ENCODE assay signal across 18 cellular contexts in the genomic region with DNA sequence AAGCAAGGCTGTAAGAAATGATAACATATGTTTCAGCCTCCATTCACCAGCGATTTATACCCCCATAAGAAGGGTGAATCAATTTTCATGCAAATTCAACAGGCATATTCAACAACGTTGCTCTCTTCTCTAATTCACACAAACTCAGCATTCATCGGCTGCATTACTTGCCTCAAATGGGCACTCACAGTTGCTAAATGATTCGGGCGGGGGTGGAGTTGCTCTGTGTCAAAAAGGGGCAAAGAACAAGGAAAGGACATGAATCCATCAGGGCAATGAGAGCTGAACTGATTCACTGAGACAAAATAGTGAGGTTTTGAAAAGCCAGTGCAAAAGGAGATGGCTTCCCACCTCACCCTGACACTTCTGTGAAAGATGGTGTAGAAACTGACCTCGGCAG. TPM values are rescaled to one million over a fixed set of nuclear protein-coding genes. Genes with fewer than 3 reads are reported as not detected.
DNase-seq lines count a peak whose midpoint lies in the region; ATAC-seq, FAIRE-seq and TF ChIP-seq lines count a peak whose summit lies in the region.
"Had no signal": no experiment of that assay in that cellular context is flagged by ENCODE, and none has a peak within 500 bp of the region (broad histone marks: within the 10 kb centered on the region; RNA-seq: fewer than 3 reads in every experiment).

No MANE protein-coding gene starts in this region.

- H3K4me1 Mint-ChIP-seq in nephron (peaks cover 33% of the 10 kb centered on the region), Calu3 (ENCODE audit: low read depth, unreplicated experiment) (peaks cover 27% of the 10 kb centered on the region)
- no peaks in the 10 kb centered on the region for H3K4me1 Mint-ChIP-seq in CD4-positive, alpha-beta T cell (ENCODE audit: low read depth)
- H3K4me1 Mint-ChIP-seq in activated naive CD4-positive, alpha-beta T cell treated with anti-CD3 and anti-CD28 coated beads for 36 hours (ENCODE audit: low read depth): no peaks in the 10 kb centered on the region

- H3K4me1 ChIP-seq in HUES48 (ENCODE audit: control insufficient read depth, insufficient read depth, low read length) (peaks cover 13% of the 10 kb centered on the region), H1 (replicated peaks in 1 of 4; ENCODE audit: control insufficient read depth in 3 of 4, insufficient read depth in 4 of 4, low read length in 3 of 4) (peaks cover 4 to 11% (median 10%) of the 10 kb centered on the region in 4 experiments; a peak in 4 of 7 replicates), suprapubic skin (peaks cover 7% of the 10 kb centered on the region)

- no peaks in the 10 kb centered on the region for H3K79me1 ChIP-seq in H1 (ENCODE audit: low read depth, low read length)

- H3K36me3 Mint-ChIP-seq in nephron (ENCODE audit: low read depth) (peaks cover 62% of the 10 kb centered on the region), Calu3 (ENCODE audit: insufficient read depth, unreplicated experiment) (no peaks in the 10 kb centered on the region)
- no peaks in the 10 kb centered on the region for H3K36me3 Mint-ChIP-seq in CD4-positive, alpha-beta T cell (ENCODE audit: low read depth)
- H3K36me3 Mint-ChIP-seq in activated naive CD4-positive, alpha-beta T cell treated with anti-CD3 and anti-CD28 coated beads for 36 hours (ENCODE audit: low read depth): peaks cover 5% of the 10 kb centered on the region

- no peak overlapping the region for H2AK5ac ChIP-seq in H1 (ENCODE audit: low read depth, low read length)

- no peaks in the 10 kb centered on the region for H3K23me2 ChIP-seq in H1 (ENCODE audit: low read depth, low read length)

- peak overlapping the region; percentile 65 to 91 (median 74) for H3K27ac Mint-ChIP-seq in nephron
- no peak overlapping the region for H3K27ac Mint-ChIP-seq in CD4-positive, alpha-beta T cell
- no peak overlapping the region for H3K27ac Mint-ChIP-seq in Calu3 (ENCODE audit: unreplicated experiment)
- H3K27ac Mint-ChIP-seq in activated naive CD4-positive, alpha-beta T cell treated with anti-CD3 and anti-CD28 coated beads for 36 hours: no peak overlapping the region
- H3K27ac Mint-ChIP-seq: activated T-cell treated with anti-CD3 and anti-CD28 coated beads, Interleukin-2, amount 50 U/mL, for 72 hours had no signal

- H3K4me3 Mint-ChIP-seq in nephron (peak overlapping the region in 2 of 3 experiments; percentile 33 to 38), Calu3 (ENCODE audit: low read depth, unreplicated experiment) (no peak overlapping the region)
- no peak overlapping the region for H3K4me3 Mint-ChIP-seq in CD4-positive, alpha-beta T cell
- no peak overlapping the region for H3K4me3 Mint-ChIP-seq in activated naive CD4-positive, alpha-beta T cell treated with anti-CD3 and anti-CD28 coated beads for 36 hours
- H3K4me3 Mint-ChIP-seq: activated T-cell treated with anti-CD3 and anti-CD28 coated beads, Interleukin-2, amount 50 U/mL, for 72 hours had no signal

- H3K27me3 ChIP-seq in HUES48 (ENCODE audit: control insufficient read depth, insufficient read depth, low read length) (no peaks in the 10 kb centered on the region), H1 (replicated peaks in 1 of 4; ENCODE audit: control insufficient read depth in 3 of 4, extremely low read depth in 1 of 4, insufficient read depth in 3 of 4, low read length in 3 of 4) (no peaks in the 10 kb centered on the region), suprapubic skin (no peaks in the 10 kb centered on the region)
- peaks cover 6% of the 10 kb centered on the region for H3K27me3 ChIP-seq in CD4-positive, alpha-beta T cell (ENCODE audit: control insufficient read depth, insufficient read depth, low read length)

- H3K36me3 ChIP-seq in HUES48 (ENCODE audit: control insufficient read depth, insufficient read depth, low read length) (no peaks in the 10 kb centered on the region), H1 (ENCODE audit: control insufficient read depth in 2 of 4, insufficient read depth in 4 of 4, low read length in 3 of 4) (no peaks in the 10 kb centered on the region), suprapubic skin (no peaks in the 10 kb centered on the region)

- no peak overlapping the region for H3K23ac ChIP-seq in H1 (ENCODE audit: insufficient read length)

- H3K9ac ChIP-seq in HUES48 (ENCODE audit: low read depth, low read length) (no peak overlapping the region), H1 (replicated peaks in 1 of 4; ENCODE audit: extremely low read depth in 1 of 4, low read depth in 3 of 4, low read length in 3 of 4) (no peak overlapping the region)

- H3K4me2 ChIP-seq in H1 (ENCODE audit: insufficient read depth in 1 of 2, low read depth in 2 of 2, low read length in 2 of 2): peak overlapping the region; percentile 9 to 16; a peak in 1 of 4 replicates

- H4K91ac ChIP-seq in H1 (replicated peaks; ENCODE audit: insufficient read length, low read length): no peak overlapping the region

- TF ChIP-seq POLR2A in H1 (IDR thresholded peaks at IDR 0.05; ENCODE audit: control extremely low read depth in 1 of 2, low read depth in 2 of 2, low read length in 2 of 2) (no peak), suprapubic skin (IDR thresholded peaks at IDR 0.05) (no peak)

- H3K9me3 Mint-ChIP-seq in nephron: peaks cover 43% of the 10 kb centered on the region
- H3K9me3 Mint-ChIP-seq in CD4-positive, alpha-beta T cell: peaks cover 18% of the 10 kb centered on the region
- H3K9me3 Mint-ChIP-seq in Calu3 (ENCODE audit: low read depth, unreplicated experiment): no peaks in the 10 kb centered on the region
- H3K9me3 Mint-ChIP-seq in activated naive CD4-positive, alpha-beta T cell treated with anti-CD3 and anti-CD28 coated beads for 36 hours: peaks cover 17% of the 10 kb centered on the region

- H3K27me3 Mint-ChIP-seq in nephron (ENCODE audit: low read depth) (no peaks in the 10 kb centered on the region), Calu3 (ENCODE audit: unreplicated experiment) (no peaks in the 10 kb centered on the region)
- H3K27me3 Mint-ChIP-seq in CD4-positive, alpha-beta T cell: peaks cover 29% of the 10 kb centered on the region
- peaks cover 35% of the 10 kb centered on the region for H3K27me3 Mint-ChIP-seq in activated naive CD4-positive, alpha-beta T cell treated with anti-CD3 and anti-CD28 coated beads for 36 hours (ENCODE audit: low read depth)

- no peak overlapping the region for H2BK20ac ChIP-seq in H1 (ENCODE audit: low read length)

- H2BK15ac ChIP-seq in H1 (ENCODE audit: low read length): no peak overlapping the region

- H4K8ac ChIP-seq in H1 (ENCODE audit: extremely low read depth, insufficient read depth, low read length): no peak overlapping the region

- no peak overlapping the region for H4K5ac ChIP-seq in H1 (ENCODE audit: insufficient read length, low read depth, low read length)

- no peak for TF ChIP-seq CTCF in H1 (IDR thresholded peaks at IDR 0.05; ENCODE audit: control extremely low read depth in 1 of 3, insufficient read depth in 1 of 3, low read depth in 1 of 3, low read length in 3 of 3)
- TF ChIP-seq CTCF in nephron (IDR thresholded peaks at IDR 0.05; ENCODE audit: unreplicated experiment in 3 of 3): no peak
- TF ChIP-seq CTCF in suprapubic skin (IDR thresholded peaks at IDR 0.05): no peak
- no peak for TF ChIP-seq CTCF in CD4-positive, alpha-beta T cell (IDR thresholded peaks at IDR 0.05)
- TF ChIP-seq CTCF in Calu3 (IDR thresholded peaks at IDR 0.05; ENCODE audit: unreplicated experiment): no peak

- H3K56ac ChIP-seq in H1 (replicated peaks; ENCODE audit: insufficient read length, low read depth, low read length): no peak overlapping the region

- ATAC-seq in CD4-positive, alpha-beta T cell (ENCODE audit: poor library complexity): no peak
- ATAC-seq in esophagus mucosa: no peak
- ATAC-seq: activated T-cell treated with anti-CD3 and anti-CD28 coated beads, Interleukin-2, amount 50 U/mL, for 72 hours had no signal

- no peak overlapping the region for H3K18ac ChIP-seq in H1 (ENCODE audit: extremely low read depth, low read length)

- intact Hi-C loops in CD4-positive, alpha-beta T cell (cut with DNase I, micrococcal nuclease): no loop called here
- intact Hi-C loops in Calu3 (cut with micrococcal nuclease; ENCODE audit: unreplicated experiment): loop anchor here (1.0 to 10.0 kb wide), 3 partner anchors 92 to 477 kb away; no protein-coding TSS in a partner anchor
- intact Hi-C loops in activated naive CD4-positive, alpha-beta T cell treated with anti-CD3 and anti-CD28 coated beads for 36 hours (cut with micrococcal nuclease): loop anchor here (2.0 kb wide), 1 partner anchor 91 kb away; no protein-coding TSS in a partner anchor

- no peak overlapping the region for H3K14ac ChIP-seq in H1 (ENCODE audit: insufficient read length)

- DNase-seq in H1 (ENCODE audit: low read depth in 1 of 2, low spot score in 2 of 2) (no peak), suprapubic skin (ENCODE audit: low spot score in 2 of 2) (no peak), Calu3 (no peak)
- DNase-seq in CD4-positive, alpha-beta T cell: no peak
- DNase-seq in activated naive CD4-positive, alpha-beta T cell treated with anti-CD3 and anti-CD28 coated beads for 36 hours: no peak
- DNase-seq: activated CD4-positive, alpha-beta T cell treated with anti-CD3 and anti-CD28 coated beads, Interleukin-2, amount 50 U/mL, for 4 hours; activated T-cell treated with anti-CD3 and anti-CD28 coated beads, Interleukin-2, amount 50 U/mL, for 72 hours; amniotic stem cell; DMS79; Kasumi-1; NCI-H1436; NCI-H2227 treated with DMSO at 0.1 percent for 48 hours; stimulated activated CD4-positive, alpha-beta T cell treated with anti-CD3 and anti-CD28 coated beads, Interleukin-15, amount 100 ng/mL, for 24 hours had no signal

- CTCF ChIA-PET in H1 (lab: Charles Lee; ENCODE audit: partially characterized antibody) (interaction anchor here (0.8 to 5.6 kb wide), 22 partner anchors 10 to 375 kb away, joined by 3 to 60 read pairs (median 4); a partner anchor contains a TSS), Calu3 (lab: Charles Lee) (interaction anchor here (0.8 to 1.8 kb wide), 6 partner anchors 73 to 468 kb away, joined by 3 to 12 read pairs (median 5); no protein-coding TSS in a partner anchor)
- CTCF ChIA-PET in CD4-positive, alpha-beta T cell (lab: Charles Lee): no interaction called here
- CTCF ChIA-PET in activated naive CD4-positive, alpha-beta T cell treated with anti-CD3 and anti-CD28 coated beads for 36 hours (lab: Charles Lee): no interaction called here

- H3K79me2 ChIP-seq in H1 (ENCODE audit: control insufficient read depth in 1 of 2, insufficient read depth in 2 of 2, low read length in 2 of 2): no peaks in the 10 kb centered on the region

- no peak overlapping the region for H2BK12ac ChIP-seq in H1 (ENCODE audit: low read depth, low read length)

- POLR2A ChIA-PET in H1 (lab: Charles Lee; ENCODE audit: partially characterized antibody): interaction anchor here (1.1 kb wide), 1 partner anchor 8 kb away, joined by 3 read pairs; no protein-coding TSS in a partner anchor
- POLR2A ChIA-PET in CD4-positive, alpha-beta T cell (lab: Charles Lee): no interaction called here

- H3K4me3 ChIP-seq in HUES48 (ENCODE audit: low read depth, low read length) (no peak overlapping the region), H1 (ENCODE audit: extremely low read depth in 1 of 4, insufficient read depth in 2 of 4, low read depth in 3 of 4, low read length in 4 of 4) (no peak overlapping the region), suprapubic skin (no peak overlapping the region)

- no peak for TF ChIP-seq EP300 in H1 (IDR thresholded peaks at IDR 0.05; ENCODE audit: borderline replicate concordance in 1 of 2, low read depth in 2 of 2, low read length in 2 of 2)
- no peak for TF ChIP-seq EP300 in suprapubic skin (IDR thresholded peaks at IDR 0.05)

- H2AFZ ChIP-seq in H1 (ENCODE audit: low read length): peak overlapping the region; percentile 74

- no peak for TF ChIP-seq RAD21 in H1 (IDR thresholded peaks at IDR 0.05 in 1 of 2, conservative IDR thresholded peaks at IDR 0.05 in 1 of 2; ENCODE audit: low read depth in 2 of 2, low read length in 2 of 2)

- WGBS in H1 (ENCODE audit: extremely low coverage in 1 of 2, insufficient coverage in 1 of 2, insufficient read length in 1 of 2, insufficient replicate concordance in 2 of 2, low coverage in 1 of 2, low lambda C conversion rate in 2 of 2, missing lambda C conversion rate in 1 of 2), 2 experiments: 73% methylated on average over 6 of the region's 6 CpGs; no CpG with 5 or more reads in 1 of the 2 experiments
- 67% methylated on average over 6 of the region's 6 CpGs for WGBS in suprapubic skin

- no peak overlapping the region for H2BK5ac ChIP-seq in H1 (ENCODE audit: low read depth, low read length)

- no TSS peak for BruUV-seq in Calu3 (replicated peaks; lab: Mats Ljungman, UMichigan)

- no peak overlapping the region for H2BK120ac ChIP-seq in H1 (replicated peaks; ENCODE audit: low read depth, low read length)

- no peaks in the 10 kb centered on the region for H3K9me3 ChIP-seq in HUES48 (ENCODE audit: control insufficient read depth, insufficient read depth, low read length)
- no peaks in the 10 kb centered on the region for H3K9me3 ChIP-seq in H1 (ENCODE audit: insufficient read depth in 2 of 2, low read depth in 1 of 2, low read length in 1 of 2)
- peaks cover 8% of the 10 kb centered on the region for H3K9me3 ChIP-seq in suprapubic skin
- peaks cover 4% of the 10 kb centered on the region for H3K9me3 ChIP-seq in CD4-positive, alpha-beta T cell (ENCODE audit: control insufficient read depth, low read length)

- H4K20me1 ChIP-seq in H1 (replicated peaks in 1 of 2; ENCODE audit: control insufficient read depth in 1 of 2, insufficient read depth in 2 of 2, low read length in 2 of 2): no peaks in the 10 kb centered on the region

- H3K27ac ChIP-seq in HUES48 (ENCODE audit: low read depth, low read length) (peak overlapping the region; percentile 16), H1 (ENCODE audit: low read depth, low read length) (no peak overlapping the region), suprapubic skin (peak overlapping the region; percentile 51)
- H3K27ac ChIP-seq in CD4-positive, alpha-beta T cell (ENCODE audit: low read depth, low read length): no peak overlapping the region

- FAIRE-seq in H1 (lab: Jason Lieb, UNC): no peak
- FAIRE-seq: colon, endothelial cell of umbilical vein had no signal

- no peak overlapping the region for H3K4ac ChIP-seq in H1 (replicated peaks; ENCODE audit: insufficient read length, low read depth, low read length)

RNA-seq across cellular contexts. Expression of a gene that starts 9.0 kb away (rescaled TPM):
- total RNA-seq in H1 (2021; fragmentation: NEBNext Ultra II Directional; extraction: Animal tissue kit (Norgen Biotek cat#: 25700)): 1.4 and 1.6 TPM in 2 replicates
- polyA plus RNA-seq in H1 (2011; rRNA removed): 1.7 and 3.5 TPM in 2 replicates
- polyA plus RNA-seq in H1 (2011; cell fraction: cytosol; rRNA removed): 2.6 TPM
- polyA plus RNA-seq in H1 (2011; cell fraction: nucleus; rRNA removed): 1.3 TPM
- 2.7 to 4.8 TPM (median 4.2 TPM) in 4 replicates for polyA plus RNA-seq in H1 (2012, experiment 1 of 2)
- polyA plus RNA-seq in H1 (2012, experiment 2 of 2): 0.80 TPM
- 2.2 TPM for polyA plus RNA-seq in H1 (2013, experiment 1 of 2)
- 2.3 TPM for polyA plus RNA-seq in H1 (2013, experiment 2 of 2)
- polyA minus RNA-seq in H1 (2011; rRNA and poly(A)+ RNA removed): 1.6 and 4.1 TPM in 2 replicates
- 1.4 TPM for polyA minus RNA-seq in H1 (2011; cell fraction: cytosol; rRNA and poly(A)+ RNA removed)
- 2.4 TPM for polyA minus RNA-seq in H1 (2011; cell fraction: nucleus; rRNA and poly(A)+ RNA removed)
- 10 to 100 TPM; 16.7 to 25.9 (median 21.0) TPM for total RNA-seq in suprapubic skin
- not detected for total RNA-seq in CD4-positive, alpha-beta T cell
- total RNA-seq in esophagus mucosa: 31.4 TPM
- total RNA-seq in Calu3 (2022): 13.2 and 13.6 TPM in 2 replicates
- not detected for total RNA-seq in activated naive CD4-positive, alpha-beta T cell treated with anti-CD3 and anti-CD28 coated beads for 36 hours
- total RNA-seq: activated T-cell treated with anti-CD3 and anti-CD28 coated beads, Interleukin-2, amount 50 U/mL, for 72 hours; endothelial cell of umbilical vein had no signal

Comparison
In these comparisons a context has a peak if more than half of its experiments do, and no peak if none do; other contexts are left out.
1. H3K27ac ChIP-seq: peak in HUES48 (single experiment) and suprapubic skin (single experiment); none in H1 (single experiment) and CD4-positive, alpha-beta T cell (single experiment).
2. H3K27ac Mint-ChIP-seq: peak in nephron (3 of 3); none in CD4-positive, alpha-beta T cell (single experiment), Calu3 (single experiment) and activated naive CD4-positive, alpha-beta T cell treated with anti-CD3 and anti-CD28 coated beads for 36 hours (single experiment).
3. H3K4me3 Mint-ChIP-seq: peak in nephron (2 of 3); none in CD4-positive, alpha-beta T cell (single experiment), Calu3 (single experiment) and activated naive CD4-positive, alpha-beta T cell treated with anti-CD3 and anti-CD28 coated beads for 36 hours (single experiment).
4. CTCF ChIA-PET loops: an anchor here in H1 (0.8 to 5.6 kb wide) and Calu3 (0.8 to 1.8 kb wide); none called in CD4-positive, alpha-beta T cell and activated naive CD4-positive, alpha-beta T cell treated with anti-CD3 and anti-CD28 coated beads for 36 hours.
5. intact Hi-C loops: an anchor here in Calu3 (1.0 to 10.0 kb wide) and activated naive CD4-positive, alpha-beta T cell treated with anti-CD3 and anti-CD28 coated beads for 36 hours (2.0 kb wide); none called in CD4-positive, alpha-beta T cell.